ENCODE assay signal across 20 cellular contexts in the genomic region with DNA sequence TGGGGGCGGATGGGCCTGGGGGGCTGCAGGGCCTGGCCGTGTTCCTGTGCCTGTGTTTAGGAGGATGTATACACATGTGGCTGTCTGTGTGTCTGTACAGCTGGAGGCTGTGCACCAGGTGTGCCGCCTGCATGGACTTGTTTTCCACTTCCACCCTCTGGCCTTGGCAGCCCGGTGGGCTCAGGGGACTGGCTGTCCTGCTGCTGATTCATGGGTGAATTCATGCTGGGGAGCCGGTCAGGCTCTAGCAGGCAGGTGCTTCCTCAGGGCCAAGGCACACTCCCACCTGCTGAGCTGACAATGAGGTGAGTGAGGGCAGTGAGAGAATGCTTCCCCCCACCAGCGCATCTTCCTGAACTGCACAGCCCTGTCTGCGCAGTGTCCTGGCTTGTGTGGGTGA.
DNase-seq lines count a peak whose midpoint lies in the region; ATAC-seq and TF ChIP-seq lines count a peak whose summit lies in the region.
"Had no signal": no experiment of that assay in that cellular context is flagged by ENCODE, and none has a peak within 500 bp of the region (broad histone marks: within the 10 kb centered on the region; RNA-seq: fewer than 3 reads in every experiment).

No MANE protein-coding gene starts in this region.

- WGBS in thyroid gland, 2 donors: 90 to 92% methylated on average over 6 to 7 of the region's 7 CpGs

- DNase-seq in NCI-H345 (lab: John Stamatoyannopoulos, UW): peak; percentile 21
- no peak for DNase-seq in NCI-H345 treated with DMSO at 0.1 percent for 48 hours (lab: John Stamatoyannopoulos, UW; ENCODE audit: unreplicated experiment)
- peak; percentile 54 for DNase-seq in NCI-H69 (lab: John Stamatoyannopoulos, UW)
- DNase-seq in epithelial cell of prostate (ENCODE audit: low read depth, low spot score): peak; percentile 20
- peak in 1 of 2 donors; percentile 45 for DNase-seq in thyroid gland
- no peak for DNase-seq in caudate nucleus (lab: John Stamatoyannopoulos, UW)
- DNase-seq in SW 1271 (lab: John Stamatoyannopoulos, UW): no peak
- DNase-seq in T-cell: no peak
- DNase-seq: 8988T; BE2C; CD8-positive, alpha-beta T cell; DMS79; H7; KBM-7; NCI-H146; NCI-H226; NCI-H526 treated with DMSO at 0.1 percent for 48 hours; OCI-M1; RPMI8226; SJCRH30 had no signal

- intact Hi-C loops in thyroid gland (cut with DNase I): loop anchor here (10.0 kb wide), 1 partner anchor 122 kb away; no protein-coding TSS in a partner anchor

- CTCF ChIA-PET in T-cell (lab: Charles Lee): interaction anchor here in 1 of 2 donors (0.6 kb wide), 1 partner anchor 47 kb away, joined by 3 read pairs; no protein-coding TSS in a partner anchor

- H3K27me3 Mint-ChIP-seq in T-cell: no peaks in the 10 kb centered on the region

- no peak for TF ChIP-seq CTCF in thyroid gland (IDR thresholded peaks at IDR 0.05)

- H3K4me3 Mint-ChIP-seq in T-cell: no peak overlapping the region
- H3K4me3 Mint-ChIP-seq: CD8-positive, alpha-beta T cell had no signal

- no peaks in the 10 kb centered on the region for H3K9me3 Mint-ChIP-seq in T-cell
- H3K9me3 Mint-ChIP-seq: CD8-positive, alpha-beta T cell had no signal

- no peaks in the 10 kb centered on the region for H3K36me3 Mint-ChIP-seq in T-cell
- H3K36me3 Mint-ChIP-seq: CD8-positive, alpha-beta T cell had no signal

- no peak overlapping the region for H3K27ac Mint-ChIP-seq in T-cell
- H3K27ac Mint-ChIP-seq: CD8-positive, alpha-beta T cell had no signal

- no peak overlapping the region for H3K4me3 ChIP-seq in thyroid gland (replicated peaks in 1 of 3)
- H3K4me3 ChIP-seq: SJCRH30 had no signal

- POLR2A ChIA-PET in T-cell (lab: Charles Lee): interaction anchor here in 1 of 2 donors (0.6 kb wide), 1 partner anchor 16 kb away, joined by 5 read pairs; no protein-coding TSS in a partner anchor

- no peaks in the 10 kb centered on the region for H3K4me1 Mint-ChIP-seq in T-cell

- no peak for TF ChIP-seq POLR2A in thyroid gland (IDR thresholded peaks at IDR 0.05)

- no peaks in the 10 kb centered on the region for H3K36me3 ChIP-seq in thyroid gland
- H3K36me3 ChIP-seq: BE2C, SJCRH30 had no signal

- H3K27ac ChIP-seq in epithelial cell of prostate (peak overlapping the region; percentile 18), thyroid gland (peak overlapping the region; percentile 3 to 70 (median 36)), caudate nucleus (ENCODE audit: low read depth, low read length) (no peak overlapping the region)
- H3K27ac ChIP-seq: SJCRH30 had no signal

- H3K4me1 ChIP-seq in thyroid gland: peaks cover 15 to 49% of the 10 kb centered on the region in 2 donors
- H3K4me1 ChIP-seq: BE2C had no signal

- no peaks in the 10 kb centered on the region for H3K9me3 ChIP-seq in thyroid gland
- H3K9me3 ChIP-seq: BE2C, SJCRH30 had no signal

- H3K27me3 ChIP-seq in thyroid gland: no peaks in the 10 kb centered on the region
- H3K27me3 ChIP-seq: BE2C, SJCRH30 had no signal

- ATAC-seq in T-cell (replicated peaks in 1 of 4): no peak
- ATAC-seq: CD8-positive, alpha-beta T cell had no signal

Comparison
In these comparisons a context has a peak if more than half of its experiments do, and no peak if none do; other contexts are left out.
1. DNase-seq: peak in NCI-H345 (single experiment), NCI-H69 (single experiment) and epithelial cell of prostate (single experiment); none in NCI-H345 treated with DMSO at 0.1 percent for 48 hours (single experiment), caudate nucleus (0 of 61), SW 1271 (0 of 2) and T-cell (0 of 34).